8 cellular contexts compared by ENCODE assay signal in the genomic region with DNA sequence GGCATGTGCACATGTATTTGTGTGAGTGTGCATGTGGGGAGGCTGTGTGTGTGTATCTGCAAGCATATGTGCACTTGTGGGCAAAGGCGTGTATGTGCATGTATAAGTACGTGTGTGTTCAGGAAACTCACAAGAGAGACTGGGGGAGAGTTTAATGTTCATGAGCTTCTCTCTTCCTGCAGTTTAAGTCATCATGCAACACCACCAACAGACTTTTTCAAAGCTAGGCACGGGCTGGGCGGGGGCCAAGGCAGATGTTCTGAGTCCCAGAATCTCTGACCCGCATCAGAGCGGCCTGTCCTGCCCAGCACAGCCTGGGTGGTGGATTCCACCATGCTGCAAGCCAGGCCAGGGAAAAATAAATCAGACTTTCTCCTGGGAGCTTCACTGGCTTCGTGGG.
DNase-seq lines count a peak whose midpoint lies in the region; TF ChIP-seq lines count a peak whose summit lies in the region.

No MANE protein-coding gene starts in this region.

- no peak overlapping the region for H3K14ac ChIP-seq in trophoblast cell (ENCODE audit: low read length)

- no peaks in the 10 kb centered on the region for H3K9me3 Mint-ChIP-seq in CD8-positive, alpha-beta memory T cell
- H3K9me3 Mint-ChIP-seq in T-helper 2 cell treated with Interferon-gamma antibody and Interleukin-4, amounts not matched to agents 5 μg/mL and 100 μg/mL, for 36 hours: no peaks in the 10 kb centered on the region

- 33% methylated on average over 2 to 6 of the region's 7 CpGs for WGBS in esophagus squamous epithelium, 2 donors
- no CpG with 5 or more reads among the region's 7 CpGs for WGBS in trophoblast cell (ENCODE audit: extremely low coverage, insufficient coverage, insufficient read length)

- no peak overlapping the region for H3K23ac ChIP-seq in trophoblast cell (ENCODE audit: low read length)

- H3K9ac ChIP-seq in trophoblast cell (ENCODE audit: low read length): peak overlapping the region; percentile 31

- H3K4ac ChIP-seq in trophoblast cell (ENCODE audit: low read depth, low read length): no peak overlapping the region

- no peak for TF ChIP-seq CTCF in esophagus squamous epithelium (IDR thresholded peaks at IDR 0.05)

- H3K18ac ChIP-seq in trophoblast cell (ENCODE audit: low read length): no peak overlapping the region

- no peaks in the 10 kb centered on the region for H3K9me3 ChIP-seq in CD8-positive, alpha-beta memory T cell (ENCODE audit: low read length)
- H3K9me3 ChIP-seq in esophagus squamous epithelium (no peaks in the 10 kb centered on the region), trophoblast cell (ENCODE audit: insufficient read depth, low read depth, low read length) (no peaks in the 10 kb centered on the region)

- CTCF ChIA-PET in CD8-positive, alpha-beta memory T cell (lab: Charles Lee): interaction anchor here (0.7 to 3.0 kb wide), 13 partner anchors 9 to 167 kb away, joined by 3 to 19 read pairs (median 4); a partner anchor contains a TSS

- no peak overlapping the region for H2BK12ac ChIP-seq in trophoblast cell (ENCODE audit: low read length)

- H3K4me3 Mint-ChIP-seq in CD8-positive, alpha-beta memory T cell: peak overlapping the region; percentile 77 to 94 (median 87)
- H3K4me3 Mint-ChIP-seq in T-helper 2 cell treated with Interferon-gamma antibody and Interleukin-4, amounts not matched to agents 5 μg/mL and 100 μg/mL, for 36 hours: peak overlapping the region; percentile 85

- H3K27me3 Mint-ChIP-seq in CD8-positive, alpha-beta memory T cell: no peaks in the 10 kb centered on the region
- H3K27me3 Mint-ChIP-seq in T-helper 2 cell treated with Interferon-gamma antibody and Interleukin-4, amounts not matched to agents 5 μg/mL and 100 μg/mL, for 36 hours (ENCODE audit: low read depth): no peaks in the 10 kb centered on the region

- H2AFZ ChIP-seq in trophoblast cell (ENCODE audit: insufficient read depth, low read length, poor library complexity): no peak overlapping the region

- no peak overlapping the region for H3K4me2 ChIP-seq in trophoblast cell (ENCODE audit: low read length)

- no peaks in the 10 kb centered on the region for H3K27me3 ChIP-seq in CD8-positive, alpha-beta memory T cell (ENCODE audit: insufficient read depth, low read length, poor library complexity, severe bottlenecking)
- H3K27me3 ChIP-seq in esophagus squamous epithelium: no peaks in the 10 kb centered on the region
- H3K27me3 ChIP-seq in trophoblast cell (ENCODE audit: insufficient read depth, low read length): no peaks in the 10 kb centered on the region

- H2BK120ac ChIP-seq in trophoblast cell (ENCODE audit: insufficient read depth, low read length, poor library complexity): no peak overlapping the region

- peak overlapping the region; percentile 46 for H3K4me3 ChIP-seq in CD8-positive, alpha-beta memory T cell (ENCODE audit: low read length)
- peak overlapping the region in 2 of 4 donors; percentile 14 to 19 for H3K4me3 ChIP-seq in esophagus squamous epithelium
- no peak overlapping the region for H3K4me3 ChIP-seq in trophoblast cell (ENCODE audit: low read depth, low read length)

- no peak overlapping the region for H2BK5ac ChIP-seq in trophoblast cell (ENCODE audit: low read depth, low read length, poor library complexity)

- no peaks in the 10 kb centered on the region for H3K36me3 Mint-ChIP-seq in CD8-positive, alpha-beta memory T cell
- no peaks in the 10 kb centered on the region for H3K36me3 Mint-ChIP-seq in T-helper 2 cell treated with Interferon-gamma antibody and Interleukin-4, amounts not matched to agents 5 μg/mL and 100 μg/mL, for 36 hours (ENCODE audit: low read depth)

- H4K12ac ChIP-seq in trophoblast cell (ENCODE audit: low read depth, low read length): no peak overlapping the region

- peaks cover 42 to 57% (median 43%) of the 10 kb centered on the region in 3 donors for H3K4me1 Mint-ChIP-seq in CD8-positive, alpha-beta memory T cell
- peaks cover 37% of the 10 kb centered on the region for H3K4me1 Mint-ChIP-seq in T-helper 2 cell treated with Interferon-gamma antibody and Interleukin-4, amounts not matched to agents 5 μg/mL and 100 μg/mL, for 36 hours (ENCODE audit: low read depth)

- intact Hi-C loops in esophagus squamous epithelium (cut with DNase I): no loop called here

- no peaks in the 10 kb centered on the region for H3K79me1 ChIP-seq in trophoblast cell (ENCODE audit: low read length)

- POLR2A ChIA-PET in CD8-positive, alpha-beta memory T cell (lab: Charles Lee): interaction anchor here (0.5 to 0.9 kb wide), 3 partner anchors 77 to 382 kb away, joined by 3 read pairs; no protein-coding TSS in a partner anchor

- H4K8ac ChIP-seq in trophoblast cell (ENCODE audit: low read depth, low read length): no peak overlapping the region

- no peaks in the 10 kb centered on the region for H3K79me2 ChIP-seq in trophoblast cell (ENCODE audit: control insufficient read depth, insufficient read depth, low read length, poor library complexity)

- no peak for TF ChIP-seq POLR2A in esophagus squamous epithelium (IDR thresholded peaks at IDR 0.05)

- peak overlapping the region; percentile 86 to 99 (median 97) for H3K27ac Mint-ChIP-seq in CD8-positive, alpha-beta memory T cell
- H3K27ac Mint-ChIP-seq in T-helper 2 cell treated with Interferon-gamma antibody and Interleukin-4, amounts not matched to agents 5 μg/mL and 100 μg/mL, for 36 hours: peak overlapping the region; percentile 98

- DNase-seq in CD8-positive, alpha-beta memory T cell: peak in 1 of 5 donors; percentile 40
- DNase-seq in T-helper 2 cell treated with Interferon-gamma antibody and Interleukin-4, amounts not matched to agents 5 μg/mL and 100 μg/mL, for 36 hours (ENCODE audit: low spot score): no peak
- no peak for DNase-seq in esophagus squamous epithelium (lab: John Stamatoyannopoulos, UW)
- peak; percentile 70 to 83 for DNase-seq in trophoblast cell
- no peak for DNase-seq in NCI-H2107 treated with DMSO at 0.1 percent for 48 hours (lab: John Stamatoyannopoulos, UW; ENCODE audit: unreplicated experiment)
- DNase-seq in HT-29 (ENCODE audit: low spot score): no peak
- no peak for DNase-seq in RKO (ENCODE audit: low spot score)
- no peak for DNase-seq in stimulated activated CD4-positive, alpha-beta T cell treated with anti-CD3 and anti-CD28 coated beads, Interleukin-15, amount 100 ng/mL, for 24 hours

- no peak overlapping the region for H3K27ac ChIP-seq in CD8-positive, alpha-beta memory T cell (ENCODE audit: low read depth, low read length)
- H3K27ac ChIP-seq in esophagus squamous epithelium (peak overlapping the region; percentile 48 to 71 (median 62)), trophoblast cell (ENCODE audit: low read depth, low read length) (no peak overlapping the region)

- no peaks in the 10 kb centered on the region for H3K36me3 ChIP-seq in CD8-positive, alpha-beta memory T cell (ENCODE audit: insufficient read depth, low read length)
- H3K36me3 ChIP-seq in esophagus squamous epithelium (no peaks in the 10 kb centered on the region), trophoblast cell (ENCODE audit: control insufficient read depth in 1 of 2, insufficient read depth in 2 of 2, low read length in 2 of 2) (no peaks in the 10 kb centered on the region)

- H3K4me1 ChIP-seq in CD8-positive, alpha-beta memory T cell (ENCODE audit: insufficient read depth, low read length): peaks cover 62% of the 10 kb centered on the region
- H3K4me1 ChIP-seq in esophagus squamous epithelium (peaks cover 45 to 77% (median 54%) of the 10 kb centered on the region in 3 donors), trophoblast cell (ENCODE audit: control insufficient read depth in 1 of 2, insufficient read depth in 2 of 2, low read length in 2 of 2) (peaks cover 18 to 20% of the 10 kb centered on the region in 2 experiments)

- H2AK5ac ChIP-seq in trophoblast cell (ENCODE audit: low read length): no peak overlapping the region

- H4K91ac ChIP-seq in trophoblast cell (ENCODE audit: low read depth, low read length): no peak overlapping the region

Comparison
In these comparisons a context has a peak if more than half of its experiments do, and no peak if none do; other contexts are left out.
1. DNase-seq: peak in trophoblast cell (2 of 2); none in T-helper 2 cell treated with Interferon-gamma antibody and Interleukin-4, amounts not matched to agents 5 μg/mL and 100 μg/mL, for 36 hours (single experiment), esophagus squamous epithelium (single experiment), NCI-H2107 treated with DMSO at 0.1 percent for 48 hours (single experiment), HT-29 (single experiment), RKO (single experiment) and stimulated activated CD4-positive, alpha-beta T cell treated with anti-CD3 and anti-CD28 coated beads, Interleukin-15, amount 100 ng/mL, for 24 hours (single experiment).
2. H3K27ac ChIP-seq: peak in esophagus squamous epithelium (4 of 4); none in CD8-positive, alpha-beta memory T cell (single experiment) and trophoblast cell (single experiment).